ENCODE assay signal across 9 cellular contexts in the genomic region with DNA sequence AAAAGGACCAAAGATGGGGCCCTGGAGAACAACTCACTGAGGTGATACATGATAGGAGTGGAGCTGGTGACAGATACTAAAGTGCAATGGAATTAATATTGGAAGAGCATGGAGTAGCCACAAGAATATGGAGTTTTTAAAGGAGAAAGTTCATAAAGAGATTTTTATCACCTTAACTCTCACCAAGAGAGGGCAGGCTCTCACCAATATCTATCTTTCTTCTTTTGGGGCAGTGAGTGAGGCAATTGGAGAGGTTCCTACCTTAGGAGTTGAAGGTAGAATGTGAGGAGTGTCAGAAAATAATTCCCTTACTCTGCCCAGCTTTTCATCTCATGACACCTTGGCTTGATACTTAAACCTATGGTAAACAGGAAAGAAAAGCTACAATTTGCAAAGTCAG.
DNase-seq lines count a peak whose midpoint lies in the region; ATAC-seq and TF ChIP-seq lines count a peak whose summit lies in the region.
"Had no signal": no experiment of that assay in that cellular context is flagged by ENCODE, and none has a peak within 500 bp of the region (broad histone marks: within the 10 kb centered on the region; RNA-seq: fewer than 3 reads in every experiment).

No MANE protein-coding gene starts in this region.

- DNase-seq in DMS53 treated with DMSO at 0.1 percent for 48 hours (lab: John Stamatoyannopoulos, UW; ENCODE audit: unreplicated experiment), result peak; percentile 44
- peak; percentile 25 for DNase-seq in HFFc6
- DNase-seq in mesenchymal stem cell, result peak; percentile 23
- DNase-seq in MV-4-11 (lab: John Stamatoyannopoulos, UW), result no peak
- DNase-seq in natural killer cell treated with Interleukin-12 subunit alpha and Interleukin-12 subunit beta and Interleukin-15 and Interleukin-18, amount 100 ng/mL, for 72 hours (ENCODE audit: low spot score), result no peak
- no peak for DNase-seq in left ventricle myocardium inferior
- DNase-seq: NCI-H1105 had no signal

- no peak overlapping the region for H4K91ac ChIP-seq in mesenchymal stem cell (ENCODE audit: low read length)

- no peak overlapping the region for H3K4me2 ChIP-seq in mesenchymal stem cell (ENCODE audit: low read length, poor library complexity, severe bottlenecking)

- H2BK5ac ChIP-seq in mesenchymal stem cell (ENCODE audit: low read depth, low read length, poor library complexity, severe bottlenecking), result no peak overlapping the region

- no peak overlapping the region for H3K23ac ChIP-seq in mesenchymal stem cell (ENCODE audit: low read length in 2 of 2)

- no peak overlapping the region for H3K4ac ChIP-seq in mesenchymal stem cell (ENCODE audit: low read depth in 1 of 2, low read length in 2 of 2)

- no peak overlapping the region for H2AK5ac ChIP-seq in mesenchymal stem cell (ENCODE audit: low read length, severe bottlenecking)

- H3K27ac ChIP-seq in VCaP (no peak overlapping the region), mesenchymal stem cell (ENCODE audit: low read length, poor library complexity, severe bottlenecking) (no peak overlapping the region), left ventricle myocardium inferior (replicated peaks) (no peak overlapping the region)
- H3K27ac ChIP-seq: vagina had no signal

- no peaks in the 10 kb centered on the region; the same call in 1 of the 2 replicates for H3K4me1 Mint-ChIP-seq in HFFc6 (ENCODE audit: low read depth)
- no peaks in the 10 kb centered on the region for H3K4me1 Mint-ChIP-seq in natural killer cell treated with Interleukin-12 subunit alpha and Interleukin-12 subunit beta and Interleukin-15 and Interleukin-18, amount 100 ng/mL, for 72 hours (ENCODE audit: low read depth in 2 of 2)

- no peaks in the 10 kb centered on the region for H3K79me1 ChIP-seq in mesenchymal stem cell (replicated peaks; ENCODE audit: low read length, poor library complexity, severe bottlenecking)

- H3K27me3 Mint-ChIP-seq in HFFc6 (ENCODE audit: insufficient read depth), result no peaks in the 10 kb centered on the region; the same call in none of the 2 replicates
- H3K27me3 Mint-ChIP-seq in natural killer cell treated with Interleukin-12 subunit alpha and Interleukin-12 subunit beta and Interleukin-15 and Interleukin-18, amount 100 ng/mL, for 72 hours, result no peaks in the 10 kb centered on the region

- intact Hi-C loops in left ventricle myocardium inferior (cut with micrococcal nuclease), result no loop called here

- no peak overlapping the region for H3K27ac Mint-ChIP-seq in HFFc6
- H3K27ac Mint-ChIP-seq in natural killer cell treated with Interleukin-12 subunit alpha and Interleukin-12 subunit beta and Interleukin-15 and Interleukin-18, amount 100 ng/mL, for 72 hours, result no peak overlapping the region

- no peak overlapping the region for H2BK120ac ChIP-seq in mesenchymal stem cell (ENCODE audit: low read depth, low read length)

- H2BK15ac ChIP-seq in mesenchymal stem cell (ENCODE audit: low read depth, poor library complexity, severe bottlenecking), result no peak overlapping the region

- H3K14ac ChIP-seq in mesenchymal stem cell (ENCODE audit: low read length in 2 of 2), result no peak overlapping the region

- no peaks in the 10 kb centered on the region for H3K27me3 ChIP-seq in mesenchymal stem cell (ENCODE audit: control insufficient read depth in 1 of 2, insufficient read depth in 1 of 2, low read length in 2 of 2)
- no peaks in the 10 kb centered on the region for H3K27me3 ChIP-seq in left ventricle myocardium inferior (ENCODE audit: low read depth)
- H3K27me3 ChIP-seq: vagina had no signal

- H2AFZ ChIP-seq in mesenchymal stem cell (ENCODE audit: low read depth, low read length), result no peak overlapping the region

- H3K36me3 ChIP-seq in mesenchymal stem cell (ENCODE audit: control insufficient read depth in 1 of 2, insufficient read depth in 2 of 2, low read depth in 1 of 2, low read length in 2 of 2) (no peaks in the 10 kb centered on the region), left ventricle myocardium inferior (no peaks in the 10 kb centered on the region)
- H3K36me3 ChIP-seq: vagina had no signal

- ATAC-seq in natural killer cell treated with Interleukin-12 subunit alpha and Interleukin-12 subunit beta and Interleukin-15 and Interleukin-18, amount 100 ng/mL, for 72 hours, result no peak

- no peak overlapping the region for H3K9ac ChIP-seq in mesenchymal stem cell (ENCODE audit: low read length)

- H3K9me3 ChIP-seq in mesenchymal stem cell (ENCODE audit: control insufficient read depth, low read length) (no peaks in the 10 kb centered on the region), left ventricle myocardium inferior (replicated peaks) (no peaks in the 10 kb centered on the region)
- H3K9me3 ChIP-seq: vagina had no signal

- TF ChIP-seq CTCF in HFFc6 (IDR thresholded peaks at IDR 0.05) (peak; percentile 73), VCaP (conservative IDR thresholded peaks at IDR 0.05) (peak; percentile 67), left ventricle myocardium inferior (IDR thresholded peaks at IDR 0.05; ENCODE audit: borderline replicate concordance) (no peak)

- no peaks in the 10 kb centered on the region for H3K36me3 Mint-ChIP-seq in HFFc6 (ENCODE audit: low read depth)
- H3K36me3 Mint-ChIP-seq in natural killer cell treated with Interleukin-12 subunit alpha and Interleukin-12 subunit beta and Interleukin-15 and Interleukin-18, amount 100 ng/mL, for 72 hours, result no peaks in the 10 kb centered on the region

- no peak overlapping the region for H3K18ac ChIP-seq in mesenchymal stem cell (ENCODE audit: low read depth in 1 of 2, low read length in 2 of 2)

- H3K4me3 Mint-ChIP-seq in HFFc6, result no peak overlapping the region
- H3K4me3 Mint-ChIP-seq in natural killer cell treated with Interleukin-12 subunit alpha and Interleukin-12 subunit beta and Interleukin-15 and Interleukin-18, amount 100 ng/mL, for 72 hours, result no peak overlapping the region

- H3K4me3 ChIP-seq in mesenchymal stem cell (ENCODE audit: insufficient read depth in 1 of 2, low read depth in 1 of 2, low read length in 2 of 2) (no peak overlapping the region), left ventricle myocardium inferior (no peak overlapping the region)
- H3K4me3 ChIP-seq: vagina had no signal

- H2BK12ac ChIP-seq in mesenchymal stem cell (ENCODE audit: low read length in 2 of 2), result no peak overlapping the region

- H3K9me3 Mint-ChIP-seq in HFFc6, result no peaks in the 10 kb centered on the region
- H3K9me3 Mint-ChIP-seq in natural killer cell treated with Interleukin-12 subunit alpha and Interleukin-12 subunit beta and Interleukin-15 and Interleukin-18, amount 100 ng/mL, for 72 hours, result peaks cover 2% of the 10 kb centered on the region

- no peak overlapping the region for H4K8ac ChIP-seq in mesenchymal stem cell (ENCODE audit: low read length)

- no peaks in the 10 kb centered on the region for H3K4me1 ChIP-seq in mesenchymal stem cell (ENCODE audit: control insufficient read depth, insufficient read depth, low read depth, low read length)
- no peaks in the 10 kb centered on the region for H3K4me1 ChIP-seq in left ventricle myocardium inferior
- H3K4me1 ChIP-seq: vagina had no signal

Comparison
In these comparisons a context has a peak if more than half of its experiments do, and no peak if none do; other contexts are left out.
1. DNase-seq: peak in DMS53 treated with DMSO at 0.1 percent for 48 hours (single experiment), HFFc6 (single experiment) and mesenchymal stem cell (single experiment); none in MV-4-11 (single experiment), natural killer cell treated with Interleukin-12 subunit alpha and Interleukin-12 subunit beta and Interleukin-15 and Interleukin-18, amount 100 ng/mL, for 72 hours (single experiment) and left ventricle myocardium inferior (single experiment).